Comparison of ENCODE assay signal across 8 cellular contexts in the genomic region with DNA sequence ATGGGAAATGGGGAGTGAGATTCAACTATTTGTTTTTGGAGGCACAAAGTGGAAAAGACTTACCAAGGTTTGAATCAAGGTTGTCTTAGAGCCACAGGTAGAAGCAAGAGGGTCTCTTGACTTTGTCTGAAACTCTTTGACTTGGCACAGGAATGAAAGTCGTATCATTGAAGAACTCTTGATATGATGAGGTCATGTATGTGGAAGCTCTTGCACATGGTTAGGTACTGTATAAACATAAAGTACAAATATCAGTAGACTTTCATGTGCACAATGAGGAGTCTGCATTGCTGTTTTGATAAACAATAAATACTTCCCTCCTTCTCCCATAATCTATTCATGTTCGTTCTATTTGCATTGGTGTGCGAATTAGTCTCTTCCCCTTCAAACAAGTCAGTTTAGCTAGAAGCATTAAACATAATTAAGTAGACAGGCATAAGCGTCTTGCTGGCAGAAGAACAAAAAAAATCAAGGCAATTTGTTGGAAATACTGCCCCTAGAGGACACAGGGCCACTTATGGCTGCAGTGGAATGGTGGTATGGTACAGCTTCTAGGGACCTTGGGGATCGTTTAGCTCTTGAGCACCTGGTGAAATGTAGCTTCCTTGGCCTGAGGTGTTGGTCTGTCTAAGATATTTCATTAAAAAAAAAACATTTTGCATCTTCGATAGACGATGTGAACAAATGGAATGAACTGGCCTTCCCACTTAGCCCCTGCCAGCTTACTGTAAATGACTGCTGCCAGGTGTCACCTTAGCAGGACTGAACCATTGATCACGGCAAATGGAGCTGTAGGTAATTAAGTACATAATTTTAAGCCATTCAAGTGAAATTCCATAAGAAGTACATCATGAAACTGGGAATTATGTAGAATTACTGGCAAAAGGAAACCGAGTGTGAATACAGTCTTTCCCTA.
DNase-seq lines count a peak whose midpoint lies in the region; ATAC-seq and TF ChIP-seq lines count a peak whose summit lies in the region.

No MANE protein-coding gene starts in this region.

- H3K27me3 ChIP-seq in dorsolateral prefrontal cortex: peaks cover 0 to 3% (median 0%) of the 10 kb centered on the region in 45 donors

- in situ Hi-C loops in ACHN (cut with HindIII; ENCODE audit: low pct_ligation_motif_present, low pct_unique_long_range_greater_than_20kb, low sequenced_read_pairs): no loop called here

- no peak overlapping the region for H3K4me3 ChIP-seq in dorsolateral prefrontal cortex

- intact Hi-C loops in dorsolateral prefrontal cortex (cut with DNase I): loop anchor here in 1 of 2 donors (10.0 kb wide), 1 partner anchor 74 kb away; no protein-coding TSS in a partner anchor

- H3K27ac ChIP-seq in dorsolateral prefrontal cortex: no peak overlapping the region

- DNase-seq in ACHN (peak; percentile 43), NCI-H748 (lab: John Stamatoyannopoulos, UW; ENCODE audit: unreplicated experiment) (peak; percentile 68), dorsolateral prefrontal cortex (no peak), retina (peak; percentile 56), kidney glomerular epithelial cell (lab: John Stamatoyannopoulos, UW) (no peak)
- DNase-seq in stimulated activated naive CD8-positive, alpha-beta T cell treated with anti-CD3 and anti-CD28 coated beads, Interleukin-15, Interleukin-2, amounts not matched to agents 100 U/mL and 50 U/mL, for 24 hours: no peak

- TF ChIP-seq CTCF in GM12874 (IDR thresholded peaks at IDR 0.05; ENCODE audit: insufficient read depth, low read depth, low read length) (peak; percentile 66), dorsolateral prefrontal cortex (IDR thresholded peaks at IDR 0.05 in 54 of 56, conservative IDR thresholded peaks at IDR 0.05 in 2 of 56; ENCODE audit: low read depth in 1 of 56, partially characterized antibody in 56 of 56) (peak in 51 of 56 donors; percentile 7 to 58 (median 37))

- ATAC-seq in HG03139 (IDR thresholded peaks at IDR 0.05; ENCODE audit: unreplicated experiment): no peak
- no peak for ATAC-seq in stimulated activated naive CD8-positive, alpha-beta T cell treated with anti-CD3 and anti-CD28 coated beads, Interleukin-15, Interleukin-2, amounts not matched to agents 100 U/mL and 50 U/mL, for 24 hours

Comparison
In these comparisons a context has a peak if more than half of its experiments do, and no peak if none do; other contexts are left out.
1. DNase-seq: peak in ACHN (single experiment), NCI-H748 (single experiment) and retina (single experiment); none in dorsolateral prefrontal cortex (0 of 10), stimulated activated naive CD8-positive, alpha-beta T cell treated with anti-CD3 and anti-CD28 coated beads, Interleukin-15, Interleukin-2, amounts not matched to agents 100 U/mL and 50 U/mL, for 24 hours (single experiment) and kidney glomerular epithelial cell (single experiment).